ENCODE assay signal across 9 cellular contexts in the genomic region with DNA sequence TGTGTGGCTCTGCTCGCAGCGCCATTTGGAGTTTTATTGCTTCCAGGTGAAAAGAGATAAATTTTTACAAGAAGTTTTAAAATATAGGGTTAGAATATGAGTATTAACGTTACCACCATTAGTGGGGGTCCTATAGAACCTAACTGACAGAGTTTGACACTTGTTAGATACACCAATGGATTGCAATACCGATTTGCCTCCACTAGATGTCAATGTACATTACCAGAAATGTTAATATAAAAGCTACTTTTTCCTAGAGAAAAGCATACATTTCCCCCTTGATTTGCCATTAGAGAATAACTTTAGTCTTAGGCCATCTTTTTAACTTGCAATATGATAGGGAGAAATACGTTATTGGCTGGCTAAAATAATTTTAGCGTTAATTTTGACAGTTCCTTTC.
DNase-seq lines count a peak whose midpoint lies in the region; ATAC-seq, FAIRE-seq and TF ChIP-seq lines count a peak whose summit lies in the region.
"Had no signal": no experiment of that assay in that cellular context is flagged by ENCODE, and none has a peak within 500 bp of the region (broad histone marks: within the 10 kb centered on the region; RNA-seq: fewer than 3 reads in every experiment).

No MANE protein-coding gene starts in this region.

- no peaks in the 10 kb centered on the region for H3K4me1 Mint-ChIP-seq in Caco-2 (ENCODE audit: low read depth, unreplicated experiment)

- DNase-seq in Caco-2, result peak in 1 of 2 experiments; percentile 0
- no peak for DNase-seq in WERI-Rb-1
- DNase-seq in left lung, result no peak
- DNase-seq in urothelium cell line (ENCODE audit: low spot score), result no peak

- H3K36me3 Mint-ChIP-seq in Caco-2 (ENCODE audit: insufficient read depth, unreplicated experiment), result no peaks in the 10 kb centered on the region

- no peak overlapping the region for H3K27ac Mint-ChIP-seq in Caco-2 (ENCODE audit: unreplicated experiment)
- H3K27ac Mint-ChIP-seq: activated naive CD4-positive, alpha-beta T cell treated with anti-CD3 and anti-CD28 coated beads, Interleukin-2, amount 50 U/mL, for 72 hours had no signal

- H3K4me1 ChIP-seq in Caco-2 (no peaks in the 10 kb centered on the region), left lung (no peaks in the 10 kb centered on the region)

- no peaks in the 10 kb centered on the region for H3K9me3 Mint-ChIP-seq in Caco-2 (ENCODE audit: unreplicated experiment)

- CTCF ChIA-PET in Caco-2 (lab: Charles Lee), result no interaction called here

- no peak overlapping the region for H3K4me3 Mint-ChIP-seq in Caco-2 (ENCODE audit: unreplicated experiment)

- no peaks in the 10 kb centered on the region for H3K9me3 ChIP-seq in Caco-2
- no peaks in the 10 kb centered on the region for H3K9me3 ChIP-seq in WERI-Rb-1 (ENCODE audit: severe bottlenecking)
- no peaks in the 10 kb centered on the region for H3K9me3 ChIP-seq in left lung

- intact Hi-C loops in Caco-2 (cut with micrococcal nuclease; ENCODE audit: unreplicated experiment) (no loop called here), left lung (cut with DNase I) (no loop called here)

- H3K4me3 ChIP-seq in Caco-2 (ENCODE audit: low read depth, low read length) (no peak overlapping the region), WERI-Rb-1 (ENCODE audit: low read depth, low read length) (no peak overlapping the region), left lung (no peak overlapping the region)

- BruUV-seq in Caco-2 (replicated peaks; lab: Mats Ljungman, UMichigan), result no TSS peak

- FAIRE-seq in urothelium cell line (lab: Jason Lieb, UNC), result no peak

- H3K36me3 ChIP-seq in Caco-2 (ENCODE audit: control insufficient read depth, insufficient read depth, low read length) (no peaks in the 10 kb centered on the region), WERI-Rb-1 (no peaks in the 10 kb centered on the region), left lung (no peaks in the 10 kb centered on the region)

- no peaks in the 10 kb centered on the region for H3K27me3 Mint-ChIP-seq in Caco-2 (ENCODE audit: insufficient read depth, unreplicated experiment)

- POLR2A ChIA-PET in Caco-2 (lab: Charles Lee), result no interaction called here

- ATAC-seq in HG03159 (IDR thresholded peaks at IDR 0.05; ENCODE audit: unreplicated experiment), result peak; percentile 71
- peak; percentile 30 for ATAC-seq in left lung
- no peak for ATAC-seq in GM21737 (IDR thresholded peaks at IDR 0.05; ENCODE audit: unreplicated experiment)
- ATAC-seq in GM21619 (IDR thresholded peaks at IDR 0.05; ENCODE audit: unreplicated experiment), result no peak
- no peak for ATAC-seq in GM21367 (IDR thresholded peaks at IDR 0.05; ENCODE audit: unreplicated experiment)
- ATAC-seq: activated naive CD4-positive, alpha-beta T cell treated with anti-CD3 and anti-CD28 coated beads, Interleukin-2, amount 50 U/mL, for 72 hours had no signal

- TF ChIP-seq CTCF in Caco-2 (IDR thresholded peaks at IDR 0.05; ENCODE audit: insufficient read depth in 1 of 2, low read depth in 1 of 2, low read length in 1 of 2, severe bottlenecking in 1 of 2, unreplicated experiment in 1 of 2) (peak; percentile 15 to 33), WERI-Rb-1 (IDR thresholded peaks at IDR 0.05; ENCODE audit: low read depth, low read length) (peak; percentile 21; the same call in 1 of the 2 replicates), left lung (IDR thresholded peaks at IDR 0.05) (peak in 1 of 2 donors; percentile 54)

- H3K27me3 ChIP-seq in Caco-2 (replicated peaks; ENCODE audit: control insufficient read depth, insufficient read depth, low read length) (no peaks in the 10 kb centered on the region), WERI-Rb-1 (ENCODE audit: insufficient read depth, low read depth, severe bottlenecking) (peaks cover 35% of the 10 kb centered on the region), left lung (no peaks in the 10 kb centered on the region)

- H3K27ac ChIP-seq in WERI-Rb-1 (no peak overlapping the region), left lung (no peak overlapping the region)

Comparison
In these comparisons a context has a peak if more than half of its experiments do, and no peak if none do; other contexts are left out.
1. ATAC-seq: peak in HG03159 (single experiment) and left lung (single experiment); none in GM21737 (single experiment), GM21619 (single experiment) and GM21367 (single experiment).